In genomic region chr11:68099474-68100405, GRCh38 we compare ENCODE assay signal across 10 cellular contexts. TPM values are rescaled to one million over a fixed set of nuclear protein-coding genes. Genes with fewer than 3 reads are reported as not detected.
DNase-seq lines count a peak whose midpoint lies in the region; ATAC-seq and TF ChIP-seq lines count a peak whose summit lies in the region.
"Had no signal": no experiment of that assay in that cellular context is flagged by ENCODE, and none has a peak within 500 bp of the region (broad histone marks: within the 10 kb centered on the region; RNA-seq: fewer than 3 reads in every experiment).

No MANE protein-coding gene starts in this region.

- H3K4me1 Mint-ChIP-seq in osteocyte (ENCODE audit: unreplicated experiment), result peaks cover 13% of the 10 kb centered on the region

- H2AFZ ChIP-seq in OCI-LY1 (ENCODE audit: low read length) (no peak overlapping the region), mammary epithelial cell (ENCODE audit: low read depth, low read length) (peak overlapping the region; percentile 65)

- CTCF ChIA-PET in mammary epithelial cell (lab: Charles Lee; ENCODE audit: low non-redundant PET), result no interaction called here

- DNase-seq in DMS53 (lab: John Stamatoyannopoulos, UW), result peak; percentile 52
- no peak for DNase-seq in DMS53 treated with DMSO at 0.1 percent for 48 hours (lab: John Stamatoyannopoulos, UW; ENCODE audit: unreplicated experiment)
- no peak for DNase-seq in mammary epithelial cell
- no peak for DNase-seq in osteocyte (ENCODE audit: extremely low spot score, unreplicated experiment)
- DNase-seq in aorta, result no peak
- DNase-seq in activated effector memory CD4-positive, alpha-beta T cell treated with anti-CD3 and anti-CD28 coated beads, Interleukin-2, amount 50 U/mL, for 16 hours, result no peak

- H3K79me2 ChIP-seq in OCI-LY1 (ENCODE audit: insufficient read depth, low read length), result peaks cover 32% of the 10 kb centered on the region
- H3K79me2 ChIP-seq in mammary epithelial cell (ENCODE audit: insufficient read depth, low read length), result peaks cover 2% of the 10 kb centered on the region

- H3K27ac ChIP-seq in OCI-LY1 (ENCODE audit: low read depth, low read length, poor library complexity, severe bottlenecking) (peak overlapping the region; percentile 91), mammary epithelial cell (ENCODE audit: insufficient read depth, low read depth, low read length) (no peak overlapping the region), aorta (ENCODE audit: low read depth in 1 of 2, low read length in 2 of 2) (no peak overlapping the region)
- H3K27ac ChIP-seq: 22Rv1 had no signal

- no TSS peak for BruUV-seq in mammary epithelial cell (replicated peaks; lab: Mats Ljungman, UMichigan)

- WGBS in mammary epithelial cell (ENCODE audit: low coverage, missing lambda C conversion rate), result 52% methylated on average over 12 of the region's 12 CpGs
- 32 to 39% methylated on average over 12 of the region's 12 CpGs for WGBS in aorta, 2 donors

- intact Hi-C loops in mammary epithelial cell (cut with micrococcal nuclease), result no loop called here
- intact Hi-C loops in aorta (cut with DNase I), result no loop called here

- H3K4me1 ChIP-seq in OCI-LY1 (ENCODE audit: insufficient read depth, low read length, severe bottlenecking), result peaks cover 29% of the 10 kb centered on the region
- peaks cover 5% of the 10 kb centered on the region for H3K4me1 ChIP-seq in mammary epithelial cell (ENCODE audit: insufficient read depth, low read length)
- no peaks in the 10 kb centered on the region for H3K4me1 ChIP-seq in aorta (ENCODE audit: control insufficient read depth in 1 of 2, insufficient read depth in 2 of 2, low read length in 2 of 2)

- H3K27me3 ChIP-seq in OCI-LY1 (ENCODE audit: insufficient read depth, low read length) (no peaks in the 10 kb centered on the region), mammary epithelial cell (ENCODE audit: insufficient read depth, low read length) (no peaks in the 10 kb centered on the region), aorta (ENCODE audit: control insufficient read depth in 1 of 2, insufficient read depth in 2 of 2, low read length in 1 of 2) (no peaks in the 10 kb centered on the region)

- no peak overlapping the region for H3K4me3 Mint-ChIP-seq in osteocyte (ENCODE audit: unreplicated experiment)
- H3K4me3 Mint-ChIP-seq: neural crest cell had no signal

- peaks cover 10% of the 10 kb centered on the region for H3K36me3 Mint-ChIP-seq in osteocyte (ENCODE audit: unreplicated experiment)

- no peaks in the 10 kb centered on the region for H3F3A ChIP-seq in OCI-LY1 (ENCODE audit: insufficient read depth, low read length)

- peak overlapping the region; percentile 72 for H3K4me2 ChIP-seq in OCI-LY1 (ENCODE audit: low read length)
- peak overlapping the region; percentile 55 for H3K4me2 ChIP-seq in mammary epithelial cell (ENCODE audit: insufficient read depth, low read depth, low read length)

- ATAC-seq in aorta (ENCODE audit: low FRiP score) (no peak), HG03280 (IDR thresholded peaks at IDR 0.05; ENCODE audit: unreplicated experiment) (no peak)

- peak overlapping the region; percentile 27 for H3K27ac Mint-ChIP-seq in osteocyte (ENCODE audit: unreplicated experiment)

- H3K9me3 Mint-ChIP-seq in osteocyte (ENCODE audit: unreplicated experiment), result no peaks in the 10 kb centered on the region

- no peak for TF ChIP-seq CTCF in OCI-LY1 (IDR thresholded peaks at IDR 0.05; ENCODE audit: low read length)
- TF ChIP-seq CTCF in mammary epithelial cell (conservative IDR thresholded peaks at IDR 0.05 in 1 of 2, IDR thresholded peaks at IDR 0.05 in 1 of 2; ENCODE audit: extremely low read depth in 1 of 2, insufficient read depth in 1 of 2, low read depth in 1 of 2, low read length in 2 of 2), result no peak
- no peak for TF ChIP-seq CTCF in osteocyte (IDR thresholded peaks at IDR 0.05)

- no peaks in the 10 kb centered on the region for H3K9me2 ChIP-seq in OCI-LY1 (ENCODE audit: low read depth, low read length)

- peak overlapping the region; percentile 46 for H3K4me3 ChIP-seq in OCI-LY1 (ENCODE audit: low read depth, low read length, poor library complexity, severe bottlenecking)
- no peak overlapping the region for H3K4me3 ChIP-seq in mammary epithelial cell (replicated peaks in 1 of 3; ENCODE audit: insufficient read depth in 1 of 3, low read depth in 2 of 3, low read length in 3 of 3)
- H3K4me3 ChIP-seq in aorta (ENCODE audit: low read length in 2 of 2), result no peak overlapping the region

- dilution Hi-C loops in mammary epithelial cell (cut with HindIII; ENCODE audit: low sequenced_read_pairs), result no loop called here

- peaks cover 5% of the 10 kb centered on the region for H3K36me3 ChIP-seq in OCI-LY1 (ENCODE audit: insufficient read depth, low read length)
- H3K36me3 ChIP-seq in mammary epithelial cell (ENCODE audit: insufficient read depth, low read length), result no peaks in the 10 kb centered on the region
- no peaks in the 10 kb centered on the region for H3K36me3 ChIP-seq in aorta (ENCODE audit: control insufficient read depth in 1 of 2, insufficient read depth in 2 of 2, low read length in 1 of 2)

- no peaks in the 10 kb centered on the region for H4K20me1 ChIP-seq in OCI-LY1 (ENCODE audit: insufficient read depth, low read length)
- no peaks in the 10 kb centered on the region for H4K20me1 ChIP-seq in mammary epithelial cell (ENCODE audit: insufficient read depth, low read length)

- peaks cover 5% of the 10 kb centered on the region for H3K9me3 ChIP-seq in OCI-LY1 (ENCODE audit: low read length)
- H3K9me3 ChIP-seq in mammary epithelial cell (replicated peaks; ENCODE audit: insufficient read depth, low read length), result no peaks in the 10 kb centered on the region
- no peaks in the 10 kb centered on the region for H3K9me3 ChIP-seq in aorta (ENCODE audit: control insufficient read depth, low read length)

- no peaks in the 10 kb centered on the region for H3K27me3 Mint-ChIP-seq in osteocyte (ENCODE audit: unreplicated experiment)

- H3K9ac ChIP-seq in OCI-LY1 (ENCODE audit: low read length) (peak overlapping the region; percentile 55), mammary epithelial cell (ENCODE audit: insufficient read depth, low read length) (no peak overlapping the region)

- in situ Hi-C loops in mammary epithelial cell (cut with MboI; ENCODE audit: low sequenced_read_pairs in 2 of 2), result no loop called here

RNA-seq across cellular contexts. Expression of gene CHKA, which starts 21.4 kb away (rescaled TPM):
- total RNA-seq in mammary epithelial cell (10 to 100 TPM; 11.5 to 13.2 TPM), osteocyte (38.0 and 39.3 TPM in 2 replicates), aorta (10 to 100 TPM; 15.2 to 19.9 TPM)
- polyA plus RNA-seq in mammary epithelial cell (4.4 TPM), aorta (1 to 10 TPM; 8.2 to 8.9 TPM)
- polyA minus RNA-seq in mammary epithelial cell, result 15.7 TPM
